8 cellular contexts compared by ENCODE assay signal in the genomic region with DNA sequence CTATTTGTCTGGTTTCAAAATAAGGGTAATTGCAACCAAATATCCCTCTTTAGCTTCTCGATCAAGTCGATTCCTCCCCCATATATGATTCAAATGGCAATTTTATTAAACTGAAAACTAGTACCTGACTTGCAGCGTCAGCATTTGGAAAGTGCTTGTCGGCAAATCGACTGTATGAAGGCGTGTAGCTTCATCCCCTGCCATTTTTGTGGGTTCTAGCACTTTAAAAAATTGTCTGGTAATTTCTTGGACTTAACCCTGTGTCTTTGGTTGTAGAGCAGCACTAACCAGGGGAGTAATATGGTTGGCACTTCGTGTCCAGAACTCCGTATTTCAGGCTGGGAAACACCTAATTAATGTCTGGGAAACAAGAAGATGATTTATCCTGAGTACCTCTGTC. TPM values are rescaled to one million over a fixed set of nuclear protein-coding genes. Genes with fewer than 3 reads are reported as not detected.
DNase-seq lines count a peak whose midpoint lies in the region; ATAC-seq and TF ChIP-seq lines count a peak whose summit lies in the region.

No MANE protein-coding gene starts in this region.

- 16% methylated on average over 8 of the region's 8 CpGs for WGBS in prostate gland

- ATAC-seq in RWPE2 (ENCODE audit: low read depth) = no peak
- no peak for ATAC-seq in GM19023 (IDR thresholded peaks at IDR 0.05; ENCODE audit: unreplicated experiment)

- H3K36me3 ChIP-seq in RWPE2 (ENCODE audit: low read depth) (peaks cover 13% of the 10 kb centered on the region), prostate gland (no peaks in the 10 kb centered on the region)

- H3K4me3 ChIP-seq in RWPE2 (ENCODE audit: severe bottlenecking) (peak overlapping the region; percentile 59), fibroblast of mammary gland (ENCODE audit: control insufficient read depth, low read depth, low read length) (peak overlapping the region; percentile 72), prostate gland (peak overlapping the region; percentile 56 to 65)

- TF ChIP-seq POLR2A in prostate gland (IDR thresholded peaks at IDR 0.05) (no peak), erythroblast (IDR thresholded peaks at IDR 0.05; ENCODE audit: low read length) (no peak)

- no peaks in the 10 kb centered on the region for H3K27me3 ChIP-seq in RWPE2 (ENCODE audit: insufficient read depth, poor library complexity, severe bottlenecking)
- no peaks in the 10 kb centered on the region for H3K27me3 ChIP-seq in prostate gland (replicated peaks; ENCODE audit: insufficient read depth)

- peak; percentile 55 for DNase-seq in ELR (ENCODE audit: low read depth)
- no peak for DNase-seq in RWPE2 (ENCODE audit: low spot score)
- no peak for DNase-seq in fibroblast of mammary gland (ENCODE audit: low read depth)
- no peak for DNase-seq in prostate gland (ENCODE audit: low spot score)
- no peak for DNase-seq in midbrain (lab: John Stamatoyannopoulos, UW)
- no peak for DNase-seq in erythroblast (lab: John Stamatoyannopoulos, UW)
- DNase-seq in stimulated activated CD4-positive, alpha-beta T cell treated with anti-CD3 and anti-CD28 coated beads, Interleukin-4, amount 100 ng/mL, for 4 hours = no peak

- TF ChIP-seq CTCF in RWPE2 (IDR thresholded peaks at IDR 0.05; ENCODE audit: poor library complexity, severe bottlenecking) (no peak), fibroblast of mammary gland (conservative IDR thresholded peaks at IDR 0.05; ENCODE audit: control insufficient read depth, insufficient read depth, low read depth, low read length) (no peak), prostate gland (IDR thresholded peaks at IDR 0.05) (no peak)

- H3K9me3 ChIP-seq in RWPE2 (ENCODE audit: severe bottlenecking) (no peaks in the 10 kb centered on the region), prostate gland (no peaks in the 10 kb centered on the region)

- intact Hi-C loops in prostate gland (cut with DNase I) = no loop called here

- H3K4me1 ChIP-seq in RWPE2 (ENCODE audit: insufficient read depth, poor library complexity, severe bottlenecking) (peaks cover 10% of the 10 kb centered on the region), prostate gland (replicated peaks) (no peaks in the 10 kb centered on the region)

- H3K27ac ChIP-seq in RWPE2 (ENCODE audit: poor library complexity, severe bottlenecking) = no peak overlapping the region
- peak overlapping the region; percentile 74 to 87 for H3K27ac ChIP-seq in prostate gland

RNA-seq across cellular contexts. Expression of a gene that starts 0.6 kb away (rescaled TPM):
- total RNA-seq in prostate gland = 100 to 1,000 TPM in 1 of 2 donors, 10 to 100 TPM in 1; 56.3 to 103 TPM
